1 cellular context compared by ENCODE assay signal in genomic region chr1:154936416-154937050, GRCh38.
TF ChIP-seq lines count a peak whose summit lies in the region.

Gene PMVK (minus strand): TSS chr1:154936719. CDS start chr1:154936685, 34 bp downstream.

TF ChIP-seq in HepG2, 621 proteins besides CTCF, POLR2A, EP300 and RAD21 (continued from another document and continues in another):
- TF ChIP-seq ZBED4 (CRISPR knock-in tag; IDR thresholded peaks at IDR 0.05; ENCODE audit: borderline replicate concordance) (peak; percentile 89), ATF4 (CRISPR knock-in tag; IDR thresholded peaks at IDR 0.05) (peak in 1 of 2 experiments; percentile 90; a peak in 2 of 4 replicates), SIX1 (CRISPR knock-in tag; IDR thresholded peaks at IDR 0.05; ENCODE audit: borderline replicate concordance) (peak; percentile 45; the same call in 1 of the 2 replicates), MAFK (conservative IDR thresholded peaks at IDR 0.05 in 1 of 2, IDR thresholded peaks at IDR 0.05 in 1 of 2; ENCODE audit: low read length in 2 of 2) (no peak), HOXA3 (CRISPR knock-in tag; IDR thresholded peaks at IDR 0.05) (peak; percentile 95), ZNF720 (CRISPR knock-in tag; IDR thresholded peaks at IDR 0.05) (0 out of 2 replicates have a peak, but pooled peaks have one; percentile 57), ZNF672 (CRISPR knock-in tag; IDR thresholded peaks at IDR 0.05) (peak; percentile 95), ZNF124 (CRISPR knock-in tag; IDR thresholded peaks at IDR 0.05) (peak; percentile 97), NFYB (CRISPR knock-in tag; IDR thresholded peaks at IDR 0.05) (peak; percentile 21; the same call in 1 of the 2 replicates), KDM2A (CRISPR knock-in tag; IDR thresholded peaks at IDR 0.05; ENCODE audit: borderline replicate concordance, low read depth) (peak; percentile 89), ZSCAN20 (CRISPR knock-in tag; IDR thresholded peaks at IDR 0.05; ENCODE audit: borderline replicate concordance) (peak; percentile 78; the same call in 1 of the 2 replicates), PLRG1 (conservative IDR thresholded peaks at IDR 0.05) (no peak), JUNB (CRISPR knock-in tag; IDR thresholded peaks at IDR 0.05; ENCODE audit: borderline replicate concordance) (peak; percentile 95), SRSF9 (IDR thresholded peaks at IDR 0.05; ENCODE audit: borderline replicate concordance, insufficient read depth, low read depth, low read length, poor library complexity, severe bottlenecking) (no peak), SYNCRIP (IDR thresholded peaks at IDR 0.05; ENCODE audit: insufficient read depth, low read depth, low read length) (no peak), ZNF761 (CRISPR knock-in tag; conservative IDR thresholded peaks at IDR 0.05) (peak; percentile 99), ZNF766 (CRISPR knock-in tag; IDR thresholded peaks at IDR 0.05; ENCODE audit: borderline replicate concordance) (peak; percentile 98), ZFX (CRISPR knock-in tag; IDR thresholded peaks at IDR 0.05; ENCODE audit: low read depth) (peak; percentile 77), CBX2 (IDR thresholded peaks at IDR 0.05; ENCODE audit: low read depth, low read length) (no peak), CBX2 (CRISPR knock-in tag; IDR thresholded peaks at IDR 0.05; ENCODE audit: low read depth) (no peak), SNAI1 (CRISPR knock-in tag; IDR thresholded peaks at IDR 0.05; ENCODE audit: borderline replicate concordance) (peak; percentile 100), TFAP4 (IDR thresholded peaks at IDR 0.05; ENCODE audit: borderline replicate concordance, low read depth) (no peak), ZNF557 (CRISPR knock-in tag; IDR thresholded peaks at IDR 0.05) (peak; percentile 97), ZNF768 (CRISPR knock-in tag; IDR thresholded peaks at IDR 0.05) (peak; percentile 84), NR1H2 (CRISPR knock-in tag; IDR thresholded peaks at IDR 0.05; ENCODE audit: borderline replicate concordance, low read depth) (peak; percentile 97; the same call in 1 of the 2 replicates), FLYWCH1 (CRISPR knock-in tag; IDR thresholded peaks at IDR 0.05) (peak; percentile 99), ZNF749 (CRISPR knock-in tag; IDR thresholded peaks at IDR 0.05; ENCODE audit: borderline replicate concordance) (peak; percentile 99), NR2F6 (IDR thresholded peaks at IDR 0.05) (peak; percentile 47; the same call in 1 of the 2 replicates), NR2F6 (CRISPR knock-in tag; IDR thresholded peaks at IDR 0.05) (peak; percentile 81), REXO4 (CRISPR knock-in tag; IDR thresholded peaks at IDR 0.05; ENCODE audit: borderline replicate concordance) (peak; percentile 96; the same call in 1 of the 2 replicates), GATAD1 (CRISPR knock-in tag; IDR thresholded peaks at IDR 0.05) (peak; percentile 77; the same call in 1 of the 2 replicates), NFIB (CRISPR knock-in tag; IDR thresholded peaks at IDR 0.05; ENCODE audit: borderline replicate concordance) (0 out of 2 replicates have a peak, but pooled peaks have one; percentile 85), ZNF333 (CRISPR knock-in tag; IDR thresholded peaks at IDR 0.05; ENCODE audit: borderline replicate concordance) (0 out of 2 replicates have a peak, but pooled peaks have one; percentile 88), ZNF775 (CRISPR knock-in tag; IDR thresholded peaks at IDR 0.05; ENCODE audit: borderline replicate concordance) (peak; percentile 96), PAXIP1 (CRISPR knock-in tag; conservative IDR thresholded peaks at IDR 0.05) (peak; percentile 77), TEAD3 (CRISPR knock-in tag; optimal IDR thresholded peaks at IDR 0.05; ENCODE audit: borderline replicate concordance) (peak; percentile 84), SAFB2 (CRISPR knock-in tag; IDR thresholded peaks at IDR 0.05; ENCODE audit: borderline replicate concordance, low read depth) (peak; percentile 98), MLX (CRISPR knock-in tag; IDR thresholded peaks at IDR 0.05) (peak; percentile 93), ZNF576 (CRISPR knock-in tag; IDR thresholded peaks at IDR 0.05) (peak; percentile 97), SRY (CRISPR knock-in tag; IDR thresholded peaks at IDR 0.05) (peak; percentile 95), ZNF552 (CRISPR knock-in tag; IDR thresholded peaks at IDR 0.05; ENCODE audit: borderline replicate concordance) (peak; percentile 99), ZXDC (CRISPR knock-in tag; IDR thresholded peaks at IDR 0.05) (peak; percentile 89; the same call in 1 of the 2 replicates), MEF2D (CRISPR knock-in tag; IDR thresholded peaks at IDR 0.05) (peak; percentile 97)
- TF ChIP-seq, protein P1, sequence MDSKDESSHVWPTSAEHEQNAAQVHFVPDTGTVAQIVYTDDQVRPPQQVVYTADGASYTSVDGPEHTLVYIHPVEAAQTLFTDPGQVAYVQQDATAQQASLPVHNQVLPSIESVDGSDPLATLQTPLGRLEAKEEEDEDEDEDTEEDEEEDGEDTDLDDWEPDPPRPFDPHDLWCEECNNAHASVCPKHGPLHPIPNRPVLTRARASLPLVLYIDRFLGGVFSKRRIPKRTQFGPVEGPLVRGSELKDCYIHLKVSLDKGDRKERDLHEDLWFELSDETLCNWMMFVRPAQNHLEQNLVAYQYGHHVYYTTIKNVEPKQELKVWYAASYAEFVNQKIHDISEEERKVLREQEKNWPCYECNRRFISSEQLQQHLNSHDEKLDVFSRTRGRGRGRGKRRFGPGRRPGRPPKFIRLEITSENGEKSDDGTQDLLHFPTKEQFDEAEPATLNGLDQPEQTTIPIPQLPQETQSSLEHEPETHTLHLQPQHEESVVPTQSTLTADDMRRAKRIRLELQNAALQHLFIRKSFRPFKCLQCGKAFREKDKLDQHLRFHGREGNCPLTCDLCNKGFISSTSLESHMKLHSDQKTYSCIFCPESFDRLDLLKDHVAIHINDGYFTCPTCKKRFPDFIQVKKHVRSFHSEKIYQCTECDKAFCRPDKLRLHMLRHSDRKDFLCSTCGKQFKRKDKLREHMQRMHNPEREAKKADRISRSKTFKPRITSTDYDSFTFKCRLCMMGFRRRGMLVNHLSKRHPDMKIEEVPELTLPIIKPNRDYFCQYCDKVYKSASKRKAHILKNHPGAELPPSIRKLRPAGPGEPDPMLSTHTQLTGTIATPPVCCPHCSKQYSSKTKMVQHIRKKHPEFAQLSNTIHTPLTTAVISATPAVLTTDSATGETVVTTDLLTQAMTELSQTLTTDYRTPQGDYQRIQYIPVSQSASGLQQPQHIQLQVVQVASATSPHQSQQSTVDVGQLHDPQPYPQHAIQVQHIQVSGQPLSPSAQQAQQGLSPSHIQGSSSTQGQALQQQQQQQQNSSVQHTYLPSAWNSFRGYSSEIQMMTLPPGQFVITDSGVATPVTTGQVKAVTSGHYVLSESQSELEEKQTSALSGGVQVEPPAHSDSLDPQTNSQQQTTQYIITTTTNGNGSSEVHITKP (CRISPR knock-in tag; IDR thresholded peaks at IDR 0.05; ENCODE audit: low read depth) = peak; percentile 98
